Comparison of ENCODE assay signal across 1 cellular context in the genomic region with DNA sequence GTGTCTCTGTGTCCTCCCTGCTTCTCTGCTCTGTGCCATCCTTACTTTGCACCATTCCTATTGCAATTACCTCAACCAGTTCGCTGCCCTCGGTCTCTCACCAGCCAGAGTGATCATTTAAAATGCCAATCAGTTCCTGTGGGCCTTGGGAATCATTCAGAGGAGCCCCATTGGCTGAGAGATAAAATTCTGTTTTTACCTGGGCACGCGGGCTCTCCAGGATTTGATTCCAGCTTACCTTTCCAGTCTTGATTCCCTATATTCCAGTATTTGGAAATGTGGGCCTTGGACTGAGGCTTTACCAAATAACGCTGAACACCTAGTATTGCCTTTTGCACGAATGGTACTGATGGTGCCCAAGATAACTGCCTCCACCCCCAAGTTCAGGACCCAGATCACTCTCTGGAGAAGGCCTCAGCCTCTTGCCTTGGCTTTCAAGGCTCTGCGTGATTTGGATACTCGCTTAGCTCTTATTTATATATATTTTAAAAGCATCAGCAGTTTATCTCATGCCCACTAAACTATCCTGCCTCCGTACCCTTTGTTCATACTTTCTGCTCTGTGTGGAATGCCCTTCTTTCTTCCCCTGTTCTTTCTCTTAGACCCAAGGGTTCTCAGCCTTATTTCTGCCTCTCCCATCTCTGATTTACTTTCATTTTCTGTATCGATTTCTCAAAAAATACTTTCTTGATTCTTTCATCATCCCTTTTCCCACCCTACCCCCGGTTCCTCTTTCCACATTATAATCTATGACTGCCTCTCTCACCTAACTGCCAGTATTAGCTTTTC.
TF ChIP-seq lines count a peak whose summit lies in the region.

No MANE protein-coding gene starts in this region.

TF ChIP-seq in GM12878, 131 proteins besides CTCF, POLR2A, EP300 and RAD21:
- TF ChIP-seq, protein P1, sequence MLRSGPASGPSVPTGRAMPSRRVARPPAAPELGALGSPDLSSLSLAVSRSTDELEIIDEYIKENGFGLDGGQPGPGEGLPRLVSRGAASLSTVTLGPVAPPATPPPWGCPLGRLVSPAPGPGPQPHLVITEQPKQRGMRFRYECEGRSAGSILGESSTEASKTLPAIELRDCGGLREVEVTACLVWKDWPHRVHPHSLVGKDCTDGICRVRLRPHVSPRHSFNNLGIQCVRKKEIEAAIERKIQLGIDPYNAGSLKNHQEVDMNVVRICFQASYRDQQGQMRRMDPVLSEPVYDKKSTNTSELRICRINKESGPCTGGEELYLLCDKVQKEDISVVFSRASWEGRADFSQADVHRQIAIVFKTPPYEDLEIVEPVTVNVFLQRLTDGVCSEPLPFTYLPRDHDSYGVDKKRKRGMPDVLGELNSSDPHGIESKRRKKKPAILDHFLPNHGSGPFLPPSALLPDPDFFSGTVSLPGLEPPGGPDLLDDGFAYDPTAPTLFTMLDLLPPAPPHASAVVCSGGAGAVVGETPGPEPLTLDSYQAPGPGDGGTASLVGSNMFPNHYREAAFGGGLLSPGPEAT (IDR thresholded peaks at IDR 0.05; ENCODE audit: low read depth) = no peak
- TF ChIP-seq TCF12 (IDR thresholded peaks at IDR 0.05; ENCODE audit: low read depth, low read length) (no peak), SPI1 (IDR thresholded peaks at IDR 0.05; ENCODE audit: borderline replicate concordance, insufficient read depth, low read depth, low read length) (0 out of 2 replicates have a peak, but pooled peaks have one; percentile 46)
- TF ChIP-seq, protein P2, sequence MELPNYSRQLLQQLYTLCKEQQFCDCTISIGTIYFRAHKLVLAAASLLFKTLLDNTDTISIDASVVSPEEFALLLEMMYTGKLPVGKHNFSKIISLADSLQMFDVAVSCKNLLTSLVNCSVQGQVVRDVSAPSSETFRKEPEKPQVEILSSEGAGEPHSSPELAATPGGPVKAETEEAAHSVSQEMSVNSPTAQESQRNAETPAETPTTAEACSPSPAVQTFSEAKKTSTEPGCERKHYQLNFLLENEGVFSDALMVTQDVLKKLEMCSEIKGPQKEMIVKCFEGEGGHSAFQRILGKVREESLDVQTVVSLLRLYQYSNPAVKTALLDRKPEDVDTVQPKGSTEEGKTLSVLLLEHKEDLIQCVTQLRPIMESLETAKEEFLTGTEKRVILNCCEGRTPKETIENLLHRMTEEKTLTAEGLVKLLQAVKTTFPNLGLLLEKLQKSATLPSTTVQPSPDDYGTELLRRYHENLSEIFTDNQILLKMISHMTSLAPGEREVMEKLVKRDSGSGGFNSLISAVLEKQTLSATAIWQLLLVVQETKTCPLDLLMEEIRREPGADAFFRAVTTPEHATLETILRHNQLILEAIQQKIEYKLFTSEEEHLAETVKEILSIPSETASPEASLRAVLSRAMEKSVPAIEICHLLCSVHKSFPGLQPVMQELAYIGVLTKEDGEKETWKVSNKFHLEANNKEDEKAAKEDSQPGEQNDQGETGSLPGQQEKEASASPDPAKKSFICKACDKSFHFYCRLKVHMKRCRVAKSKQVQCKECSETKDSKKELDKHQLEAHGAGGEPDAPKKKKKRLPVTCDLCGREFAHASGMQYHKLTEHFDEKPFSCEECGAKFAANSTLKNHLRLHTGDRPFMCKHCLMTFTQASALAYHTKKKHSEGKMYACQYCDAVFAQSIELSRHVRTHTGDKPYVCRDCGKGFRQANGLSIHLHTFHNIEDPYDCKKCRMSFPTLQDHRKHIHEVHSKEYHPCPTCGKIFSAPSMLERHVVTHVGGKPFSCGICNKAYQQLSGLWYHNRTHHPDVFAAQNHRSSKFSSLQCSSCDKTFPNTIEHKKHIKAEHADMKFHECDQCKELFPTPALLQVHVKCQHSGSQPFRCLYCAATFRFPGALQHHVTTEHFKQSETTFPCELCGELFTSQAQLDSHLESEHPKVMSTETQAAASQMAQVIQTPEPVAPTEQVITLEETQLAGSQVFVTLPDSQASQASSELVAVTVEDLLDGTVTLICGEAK (IDR thresholded peaks at IDR 0.05; ENCODE audit: borderline replicate concordance) = 0 out of 2 replicates have a peak, but pooled peaks have one; percentile 31
